1 cellular context compared by ENCODE assay signal in the genomic region with DNA sequence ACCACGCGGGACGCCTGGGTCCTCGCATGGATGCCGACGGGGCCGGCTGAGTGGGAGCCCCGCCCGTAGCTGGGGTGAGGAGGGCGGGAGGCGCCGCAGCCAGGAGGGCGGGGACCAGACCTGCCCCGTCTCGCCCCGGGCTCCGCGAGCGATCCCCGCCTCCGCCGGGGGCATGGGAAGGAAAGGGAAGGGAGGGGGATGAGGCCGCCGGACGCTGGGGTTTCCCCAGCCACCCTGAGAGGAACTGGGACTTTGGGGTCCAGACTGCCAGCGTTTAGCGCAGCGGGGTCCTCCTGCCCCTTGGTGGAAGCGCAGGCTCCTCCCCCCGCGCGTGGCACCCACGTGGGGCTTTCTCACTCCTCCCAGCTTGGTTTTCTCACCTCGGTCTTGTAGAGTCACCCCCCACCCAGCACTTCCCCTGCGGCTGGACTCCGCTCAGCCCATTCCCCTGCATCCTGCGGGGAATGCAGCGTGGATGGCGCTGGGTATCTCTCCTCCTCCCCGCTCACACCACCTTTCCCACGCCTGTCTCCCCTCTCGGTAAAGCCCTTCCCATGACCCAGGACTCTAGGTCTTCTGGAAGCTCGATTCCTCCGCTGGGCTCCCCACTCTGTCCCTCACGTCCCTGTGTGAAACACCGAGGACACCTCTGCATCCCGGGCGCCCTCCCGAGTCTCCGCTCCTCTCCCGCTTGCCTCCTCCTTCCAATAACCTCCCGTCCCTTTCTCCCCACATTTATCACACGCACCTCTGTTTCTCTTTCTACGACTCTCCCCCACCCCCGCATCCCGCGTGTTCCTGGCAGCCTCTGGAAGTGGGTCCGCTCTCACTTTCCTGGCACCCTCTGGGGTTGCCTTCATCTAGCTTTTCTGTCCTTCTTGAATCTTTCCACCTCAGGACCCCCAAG.
TF ChIP-seq lines count a peak whose summit lies in the region.

No MANE protein-coding gene starts in this region.

TF ChIP-seq in K562, 482 proteins besides CTCF, POLR2A, EP300 and RAD21 (continued from another document and continues in another):
- TF ChIP-seq, protein P1, sequence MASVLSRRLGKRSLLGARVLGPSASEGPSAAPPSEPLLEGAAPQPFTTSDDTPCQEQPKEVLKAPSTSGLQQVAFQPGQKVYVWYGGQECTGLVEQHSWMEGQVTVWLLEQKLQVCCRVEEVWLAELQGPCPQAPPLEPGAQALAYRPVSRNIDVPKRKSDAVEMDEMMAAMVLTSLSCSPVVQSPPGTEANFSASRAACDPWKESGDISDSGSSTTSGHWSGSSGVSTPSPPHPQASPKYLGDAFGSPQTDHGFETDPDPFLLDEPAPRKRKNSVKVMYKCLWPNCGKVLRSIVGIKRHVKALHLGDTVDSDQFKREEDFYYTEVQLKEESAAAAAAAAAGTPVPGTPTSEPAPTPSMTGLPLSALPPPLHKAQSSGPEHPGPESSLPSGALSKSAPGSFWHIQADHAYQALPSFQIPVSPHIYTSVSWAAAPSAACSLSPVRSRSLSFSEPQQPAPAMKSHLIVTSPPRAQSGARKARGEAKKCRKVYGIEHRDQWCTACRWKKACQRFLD (CRISPR knock-in tag; IDR thresholded peaks at IDR 0.05): 0 out of 2 replicates have a peak, but pooled peaks have one; percentile 20
- no peak for TF ChIP-seq MED1 (CRISPR knock-in tag; IDR thresholded peaks at IDR 0.05; ENCODE audit: borderline replicate concordance)
- TF ChIP-seq DPF2 (IDR thresholded peaks at IDR 0.05): no peak
- TF ChIP-seq C11orf30 (IDR thresholded peaks at IDR 0.05; ENCODE audit: low read depth): no peak
- no peak for TF ChIP-seq ZNF140 (CRISPR knock-in tag; IDR thresholded peaks at IDR 0.05)
- no peak for TF ChIP-seq FOXJ3 (CRISPR knock-in tag; IDR thresholded peaks at IDR 0.05)
- no peak for TF ChIP-seq ZNF644 (tag; IDR thresholded peaks at IDR 0.05; ENCODE audit: low read depth)
- no peak for TF ChIP-seq SMAD3 (CRISPR knock-in tag; conservative IDR thresholded peaks at IDR 0.05)
- TF ChIP-seq NFRKB (IDR thresholded peaks at IDR 0.05; ENCODE audit: low read depth): no peak
- no peak for TF ChIP-seq LCOR (CRISPR knock-in tag; IDR thresholded peaks at IDR 0.05)
- no peak for TF ChIP-seq ZNF551 (CRISPR knock-in tag; IDR thresholded peaks at IDR 0.05)
- TF ChIP-seq GATAD2A (IDR thresholded peaks at IDR 0.05): no peak
- TF ChIP-seq ATF7 (IDR thresholded peaks at IDR 0.05): peak; percentile 32; the same call in 1 of the 2 replicates
- peak; percentile 77; the same call in 1 of the 2 replicates for TF ChIP-seq KAT7 (CRISPR knock-in tag; IDR thresholded peaks at IDR 0.05; ENCODE audit: borderline replicate concordance)
- TF ChIP-seq, protein P2, sequence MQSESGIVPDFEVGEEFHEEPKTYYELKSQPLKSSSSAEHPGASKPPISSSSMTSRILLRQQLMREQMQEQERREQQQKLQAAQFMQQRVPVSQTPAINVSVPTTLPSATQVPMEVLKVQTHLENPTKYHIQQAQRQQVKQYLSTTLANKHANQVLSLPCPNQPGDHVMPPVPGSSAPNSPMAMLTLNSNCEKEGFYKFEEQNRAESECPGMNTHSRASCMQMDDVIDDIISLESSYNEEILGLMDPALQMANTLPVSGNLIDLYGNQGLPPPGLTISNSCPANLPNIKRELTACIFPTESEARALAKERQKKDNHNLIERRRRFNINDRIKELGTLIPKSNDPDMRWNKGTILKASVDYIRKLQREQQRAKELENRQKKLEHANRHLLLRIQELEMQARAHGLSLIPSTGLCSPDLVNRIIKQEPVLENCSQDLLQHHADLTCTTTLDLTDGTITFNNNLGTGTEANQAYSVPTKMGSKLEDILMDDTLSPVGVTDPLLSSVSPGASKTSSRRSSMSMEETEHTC (IDR thresholded peaks at IDR 0.05): no peak
- TF ChIP-seq, protein P3, sequence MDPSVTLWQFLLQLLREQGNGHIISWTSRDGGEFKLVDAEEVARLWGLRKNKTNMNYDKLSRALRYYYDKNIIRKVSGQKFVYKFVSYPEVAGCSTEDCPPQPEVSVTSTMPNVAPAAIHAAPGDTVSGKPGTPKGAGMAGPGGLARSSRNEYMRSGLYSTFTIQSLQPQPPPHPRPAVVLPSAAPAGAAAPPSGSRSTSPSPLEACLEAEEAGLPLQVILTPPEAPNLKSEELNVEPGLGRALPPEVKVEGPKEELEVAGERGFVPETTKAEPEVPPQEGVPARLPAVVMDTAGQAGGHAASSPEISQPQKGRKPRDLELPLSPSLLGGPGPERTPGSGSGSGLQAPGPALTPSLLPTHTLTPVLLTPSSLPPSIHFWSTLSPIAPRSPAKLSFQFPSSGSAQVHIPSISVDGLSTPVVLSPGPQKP (CRISPR knock-in tag; IDR thresholded peaks at IDR 0.05): no peak
- no peak for TF ChIP-seq EZH2 (IDR thresholded peaks at IDR 0.05; ENCODE audit: borderline replicate concordance, low read depth, low read length)
- TF ChIP-seq ZNF282 (CRISPR knock-in tag; IDR thresholded peaks at IDR 0.05): no peak
- TF ChIP-seq BMI1 (IDR thresholded peaks at IDR 0.05; ENCODE audit: low read length): no peak
- no peak for TF ChIP-seq HNRNPH1 (optimal IDR thresholded peaks at IDR 0.05; ENCODE audit: low read depth, low read length)
- no peak for TF ChIP-seq BDP1 (IDR thresholded peaks at IDR 0.05; ENCODE audit: insufficient read depth, insufficient read length)
- TF ChIP-seq, protein P4, sequence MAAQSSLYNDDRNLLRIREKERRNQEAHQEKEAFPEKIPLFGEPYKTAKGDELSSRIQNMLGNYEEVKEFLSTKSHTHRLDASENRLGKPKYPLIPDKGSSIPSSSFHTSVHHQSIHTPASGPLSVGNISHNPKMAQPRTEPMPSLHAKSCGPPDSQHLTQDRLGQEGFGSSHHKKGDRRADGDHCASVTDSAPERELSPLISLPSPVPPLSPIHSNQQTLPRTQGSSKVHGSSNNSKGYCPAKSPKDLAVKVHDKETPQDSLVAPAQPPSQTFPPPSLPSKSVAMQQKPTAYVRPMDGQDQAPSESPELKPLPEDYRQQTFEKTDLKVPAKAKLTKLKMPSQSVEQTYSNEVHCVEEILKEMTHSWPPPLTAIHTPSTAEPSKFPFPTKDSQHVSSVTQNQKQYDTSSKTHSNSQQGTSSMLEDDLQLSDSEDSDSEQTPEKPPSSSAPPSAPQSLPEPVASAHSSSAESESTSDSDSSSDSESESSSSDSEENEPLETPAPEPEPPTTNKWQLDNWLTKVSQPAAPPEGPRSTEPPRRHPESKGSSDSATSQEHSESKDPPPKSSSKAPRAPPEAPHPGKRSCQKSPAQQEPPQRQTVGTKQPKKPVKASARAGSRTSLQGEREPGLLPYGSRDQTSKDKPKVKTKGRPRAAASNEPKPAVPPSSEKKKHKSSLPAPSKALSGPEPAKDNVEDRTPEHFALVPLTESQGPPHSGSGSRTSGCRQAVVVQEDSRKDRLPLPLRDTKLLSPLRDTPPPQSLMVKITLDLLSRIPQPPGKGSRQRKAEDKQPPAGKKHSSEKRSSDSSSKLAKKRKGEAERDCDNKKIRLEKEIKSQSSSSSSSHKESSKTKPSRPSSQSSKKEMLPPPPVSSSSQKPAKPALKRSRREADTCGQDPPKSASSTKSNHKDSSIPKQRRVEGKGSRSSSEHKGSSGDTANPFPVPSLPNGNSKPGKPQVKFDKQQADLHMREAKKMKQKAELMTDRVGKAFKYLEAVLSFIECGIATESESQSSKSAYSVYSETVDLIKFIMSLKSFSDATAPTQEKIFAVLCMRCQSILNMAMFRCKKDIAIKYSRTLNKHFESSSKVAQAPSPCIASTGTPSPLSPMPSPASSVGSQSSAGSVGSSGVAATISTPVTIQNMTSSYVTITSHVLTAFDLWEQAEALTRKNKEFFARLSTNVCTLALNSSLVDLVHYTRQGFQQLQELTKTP (IDR thresholded peaks at IDR 0.05; ENCODE audit: low read depth in 1 of 2, partially characterized antibody in 2 of 2): no peak
- TF ChIP-seq, protein P5, sequence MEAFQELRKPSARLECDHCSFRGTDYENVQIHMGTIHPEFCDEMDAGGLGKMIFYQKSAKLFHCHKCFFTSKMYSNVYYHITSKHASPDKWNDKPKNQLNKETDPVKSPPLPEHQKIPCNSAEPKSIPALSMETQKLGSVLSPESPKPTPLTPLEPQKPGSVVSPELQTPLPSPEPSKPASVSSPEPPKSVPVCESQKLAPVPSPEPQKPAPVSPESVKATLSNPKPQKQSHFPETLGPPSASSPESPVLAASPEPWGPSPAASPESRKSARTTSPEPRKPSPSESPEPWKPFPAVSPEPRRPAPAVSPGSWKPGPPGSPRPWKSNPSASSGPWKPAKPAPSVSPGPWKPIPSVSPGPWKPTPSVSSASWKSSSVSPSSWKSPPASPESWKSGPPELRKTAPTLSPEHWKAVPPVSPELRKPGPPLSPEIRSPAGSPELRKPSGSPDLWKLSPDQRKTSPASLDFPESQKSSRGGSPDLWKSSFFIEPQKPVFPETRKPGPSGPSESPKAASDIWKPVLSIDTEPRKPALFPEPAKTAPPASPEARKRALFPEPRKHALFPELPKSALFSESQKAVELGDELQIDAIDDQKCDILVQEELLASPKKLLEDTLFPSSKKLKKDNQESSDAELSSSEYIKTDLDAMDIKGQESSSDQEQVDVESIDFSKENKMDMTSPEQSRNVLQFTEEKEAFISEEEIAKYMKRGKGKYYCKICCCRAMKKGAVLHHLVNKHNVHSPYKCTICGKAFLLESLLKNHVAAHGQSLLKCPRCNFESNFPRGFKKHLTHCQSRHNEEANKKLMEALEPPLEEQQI (IDR thresholded peaks at IDR 0.05): no peak
- TF ChIP-seq ZNF354B (CRISPR knock-in tag; IDR thresholded peaks at IDR 0.05): no peak
- TF ChIP-seq, protein P6, sequence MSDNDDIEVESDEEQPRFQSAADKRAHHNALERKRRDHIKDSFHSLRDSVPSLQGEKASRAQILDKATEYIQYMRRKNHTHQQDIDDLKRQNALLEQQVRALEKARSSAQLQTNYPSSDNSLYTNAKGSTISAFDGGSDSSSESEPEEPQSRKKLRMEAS (CRISPR knock-in tag; IDR thresholded peaks at IDR 0.05): peak; percentile 50; the same call in 1 of the 2 replicates
- TF ChIP-seq ZFPM2 (CRISPR knock-in tag; IDR thresholded peaks at IDR 0.05): no peak
- TF ChIP-seq ZNF41 (CRISPR knock-in tag; conservative IDR thresholded peaks at IDR 0.05): no peak
- TF ChIP-seq MTA2 (IDR thresholded peaks at IDR 0.05; ENCODE audit: low read depth): no peak
- no peak for TF ChIP-seq DIDO1 (tag; IDR thresholded peaks at IDR 0.05; ENCODE audit: low read depth)
- no peak for TF ChIP-seq TAF7 (tag; IDR thresholded peaks at IDR 0.05)
- no peak for TF ChIP-seq CREBBP (IDR thresholded peaks at IDR 0.05; ENCODE audit: low read depth, low read length)
- no peak for TF ChIP-seq KAT2B (IDR thresholded peaks at IDR 0.05; ENCODE audit: low read depth, low read length)
- no peak for TF ChIP-seq NFATC3 (IDR thresholded peaks at IDR 0.05)
- no peak for TF ChIP-seq ELF2 (CRISPR knock-in tag; IDR thresholded peaks at IDR 0.05)
- no peak for TF ChIP-seq BACH1 (tag; IDR thresholded peaks at IDR 0.05)
- TF ChIP-seq, protein P7, sequence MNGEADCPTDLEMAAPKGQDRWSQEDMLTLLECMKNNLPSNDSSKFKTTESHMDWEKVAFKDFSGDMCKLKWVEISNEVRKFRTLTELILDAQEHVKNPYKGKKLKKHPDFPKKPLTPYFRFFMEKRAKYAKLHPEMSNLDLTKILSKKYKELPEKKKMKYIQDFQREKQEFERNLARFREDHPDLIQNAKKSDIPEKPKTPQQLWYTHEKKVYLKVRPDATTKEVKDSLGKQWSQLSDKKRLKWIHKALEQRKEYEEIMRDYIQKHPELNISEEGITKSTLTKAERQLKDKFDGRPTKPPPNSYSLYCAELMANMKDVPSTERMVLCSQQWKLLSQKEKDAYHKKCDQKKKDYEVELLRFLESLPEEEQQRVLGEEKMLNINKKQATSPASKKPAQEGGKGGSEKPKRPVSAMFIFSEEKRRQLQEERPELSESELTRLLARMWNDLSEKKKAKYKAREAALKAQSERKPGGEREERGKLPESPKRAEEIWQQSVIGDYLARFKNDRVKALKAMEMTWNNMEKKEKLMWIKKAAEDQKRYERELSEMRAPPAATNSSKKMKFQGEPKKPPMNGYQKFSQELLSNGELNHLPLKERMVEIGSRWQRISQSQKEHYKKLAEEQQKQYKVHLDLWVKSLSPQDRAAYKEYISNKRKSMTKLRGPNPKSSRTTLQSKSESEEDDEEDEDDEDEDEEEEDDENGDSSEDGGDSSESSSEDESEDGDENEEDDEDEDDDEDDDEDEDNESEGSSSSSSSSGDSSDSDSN (IDR thresholded peaks at IDR 0.05; ENCODE audit: borderline replicate concordance in 1 of 2, low read depth in 2 of 2, low read length in 2 of 2): 0 out of 4 replicates have a peak, but pooled peaks of 1 of the 2 experiments have one; percentile 55
- peak; percentile 32; the same call in 1 of the 2 replicates for TF ChIP-seq SPI1 (IDR thresholded peaks at IDR 0.05; ENCODE audit: borderline replicate concordance, low read depth, low read length)
- TF ChIP-seq KLF13 (tag; IDR thresholded peaks at IDR 0.05; ENCODE audit: borderline replicate concordance, low read depth): 0 out of 2 replicates have a peak, but pooled peaks have one; percentile 27
- TF ChIP-seq, protein P8, sequence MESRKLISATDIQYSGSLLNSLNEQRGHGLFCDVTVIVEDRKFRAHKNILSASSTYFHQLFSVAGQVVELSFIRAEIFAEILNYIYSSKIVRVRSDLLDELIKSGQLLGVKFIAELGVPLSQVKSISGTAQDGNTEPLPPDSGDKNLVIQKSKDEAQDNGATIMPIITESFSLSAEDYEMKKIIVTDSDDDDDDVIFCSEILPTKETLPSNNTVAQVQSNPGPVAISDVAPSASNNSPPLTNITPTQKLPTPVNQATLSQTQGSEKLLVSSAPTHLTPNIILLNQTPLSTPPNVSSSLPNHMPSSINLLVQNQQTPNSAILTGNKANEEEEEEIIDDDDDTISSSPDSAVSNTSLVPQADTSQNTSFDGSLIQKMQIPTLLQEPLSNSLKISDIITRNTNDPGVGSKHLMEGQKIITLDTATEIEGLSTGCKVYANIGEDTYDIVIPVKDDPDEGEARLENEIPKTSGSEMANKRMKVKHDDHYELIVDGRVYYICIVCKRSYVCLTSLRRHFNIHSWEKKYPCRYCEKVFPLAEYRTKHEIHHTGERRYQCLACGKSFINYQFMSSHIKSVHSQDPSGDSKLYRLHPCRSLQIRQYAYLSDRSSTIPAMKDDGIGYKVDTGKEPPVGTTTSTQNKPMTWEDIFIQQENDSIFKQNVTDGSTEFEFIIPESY (CRISPR knock-in tag; IDR thresholded peaks at IDR 0.05): no peak
- TF ChIP-seq, protein P9, sequence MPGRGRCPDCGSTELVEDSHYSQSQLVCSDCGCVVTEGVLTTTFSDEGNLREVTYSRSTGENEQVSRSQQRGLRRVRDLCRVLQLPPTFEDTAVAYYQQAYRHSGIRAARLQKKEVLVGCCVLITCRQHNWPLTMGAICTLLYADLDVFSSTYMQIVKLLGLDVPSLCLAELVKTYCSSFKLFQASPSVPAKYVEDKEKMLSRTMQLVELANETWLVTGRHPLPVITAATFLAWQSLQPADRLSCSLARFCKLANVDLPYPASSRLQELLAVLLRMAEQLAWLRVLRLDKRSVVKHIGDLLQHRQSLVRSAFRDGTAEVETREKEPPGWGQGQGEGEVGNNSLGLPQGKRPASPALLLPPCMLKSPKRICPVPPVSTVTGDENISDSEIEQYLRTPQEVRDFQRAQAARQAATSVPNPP (IDR thresholded peaks at IDR 0.05; ENCODE audit: borderline replicate concordance, insufficient read depth, insufficient read length): no peak
- no peak for TF ChIP-seq ETV5 (CRISPR knock-in tag; IDR thresholded peaks at IDR 0.05; ENCODE audit: low read depth)
